19 cellular contexts compared by ENCODE assay signal in genomic region chr6:84089081-84089480, GRCh38. TPM values are rescaled to one million over a fixed set of nuclear protein-coding genes. Genes with fewer than 3 reads are reported as not detected.
DNase-seq lines count a peak whose midpoint lies in the region; ATAC-seq and TF ChIP-seq lines count a peak whose summit lies in the region.
"Had no signal": no experiment of that assay in that cellular context is flagged by ENCODE, and none has a peak within 500 bp of the region (broad histone marks: within the 10 kb centered on the region; RNA-seq: fewer than 3 reads in every experiment).

No MANE protein-coding gene starts in this region.

- no peak overlapping the region for H3K56ac ChIP-seq in mesendoderm (ENCODE audit: low read length)

- peaks cover 0 to 8% of the 10 kb centered on the region in 2 donors for H3K9me3 ChIP-seq in ascending aorta
- H3K9me3 ChIP-seq in testis: no peaks in the 10 kb centered on the region

- no peak overlapping the region for H2BK5ac ChIP-seq in mesendoderm (ENCODE audit: low read length)

- H4K8ac ChIP-seq in mesendoderm (ENCODE audit: low read depth, low read length): no peak overlapping the region

- no peaks in the 10 kb centered on the region for H3F3A ChIP-seq in GM23338 (replicated peaks; ENCODE audit: low read depth)

- H3K4me2 ChIP-seq in GM23338: peak overlapping the region; percentile 67
- H3K4me2 ChIP-seq in mesendoderm (ENCODE audit: low read length): no peak overlapping the region

- TF ChIP-seq CTCF in GM23338 (conservative IDR thresholded peaks at IDR 0.05; ENCODE audit: low read depth in 2 of 2) (no peak), ascending aorta (IDR thresholded peaks at IDR 0.05) (no peak), testis (IDR thresholded peaks at IDR 0.05) (no peak), dorsolateral prefrontal cortex (IDR thresholded peaks at IDR 0.05 in 54 of 56, conservative IDR thresholded peaks at IDR 0.05 in 2 of 56; ENCODE audit: low read depth in 1 of 56, partially characterized antibody in 56 of 56) (no peak)

- H3K27me3 Mint-ChIP-seq in GM23338 (ENCODE audit: insufficient read depth, low read depth, poor library complexity): peaks cover 2% of the 10 kb centered on the region

- H3K4me3 ChIP-seq in GM23338: no peak overlapping the region
- no peak overlapping the region for H3K4me3 ChIP-seq in ascending aorta
- no peak overlapping the region for H3K4me3 ChIP-seq in mesendoderm (ENCODE audit: low read length)
- no peak overlapping the region for H3K4me3 ChIP-seq in testis
- H3K4me3 ChIP-seq in dorsolateral prefrontal cortex: no peak overlapping the region
- H3K4me3 ChIP-seq: GM12878 had no signal

- no peak overlapping the region for H2BK120ac ChIP-seq in mesendoderm (ENCODE audit: low read depth, low read length)

- 0 out of 3 replicates have a peak, but pooled peaks cover 5% of the 10 kb centered on the region for H3K36me3 Mint-ChIP-seq in GM23338 (ENCODE audit: low read depth)
- H3K36me3 Mint-ChIP-seq: CD4-positive, alpha-beta memory T cell had no signal

- no peak overlapping the region for H4K5ac ChIP-seq in mesendoderm (ENCODE audit: low read length)

- no peak overlapping the region for H2AK5ac ChIP-seq in mesendoderm (ENCODE audit: low read length)

- WGBS in mesendoderm (ENCODE audit: extremely low coverage, insufficient coverage, low lambda C conversion rate): no CpG with 5 or more reads among the region's 4 CpGs
- WGBS in testis, 2 donors: 69 to 75% methylated on average over 4 of the region's 4 CpGs

- no peak overlapping the region for H3K27ac Mint-ChIP-seq in GM23338
- H3K27ac Mint-ChIP-seq: CD4-positive, alpha-beta memory T cell had no signal

- H3K9me2 ChIP-seq in GM23338 (ENCODE audit: insufficient read depth): peaks cover 17% of the 10 kb centered on the region

- no peak overlapping the region for H3K4me3 Mint-ChIP-seq in GM23338
- H3K4me3 Mint-ChIP-seq: CD4-positive, alpha-beta memory T cell had no signal

- H3K4me1 ChIP-seq in GM23338 (ENCODE audit: insufficient read depth): peaks cover 42% of the 10 kb centered on the region
- H3K4me1 ChIP-seq in ascending aorta: peaks cover 2 to 21% of the 10 kb centered on the region in 2 donors
- peaks cover 14% of the 10 kb centered on the region for H3K4me1 ChIP-seq in mesendoderm (ENCODE audit: control insufficient read depth, low read depth, low read length)
- H3K4me1 ChIP-seq in testis: no peaks in the 10 kb centered on the region

- ATAC-seq in GM23338: no peak
- ATAC-seq in HG02798 (IDR thresholded peaks at IDR 0.05; ENCODE audit: poor library complexity, unreplicated experiment): no peak
- ATAC-seq in left colon: no peak
- ATAC-seq: GM12878 had no signal

- H2AFZ ChIP-seq in GM23338: peak overlapping the region; percentile 36; the same call in 1 of the 2 replicates

- H3K9ac ChIP-seq in mesendoderm (ENCODE audit: low read length): no peak overlapping the region

- H3K36me3 ChIP-seq in GM23338 (ENCODE audit: insufficient read depth) (no peaks in the 10 kb centered on the region), ascending aorta (peaks cover 0 to 6% of the 10 kb centered on the region in 2 donors), mesendoderm (ENCODE audit: control insufficient read depth, insufficient read depth, low read length) (no peaks in the 10 kb centered on the region), testis (ENCODE audit: low read depth, missing control alignments) (no peaks in the 10 kb centered on the region)

- intact Hi-C loops in ascending aorta (cut with DNase I): no loop called here
- intact Hi-C loops in testis (cut with DNase I; ENCODE audit: low total_unique reads): no loop called here
- intact Hi-C loops in dorsolateral prefrontal cortex (cut with DNase I): no loop called here
- intact Hi-C loops in left colon (cut with DNase I, micrococcal nuclease): no loop called here

- TF ChIP-seq POLR2A in testis (IDR thresholded peaks at IDR 0.05): no peak

- peaks cover 46% of the 10 kb centered on the region for H3K4me1 Mint-ChIP-seq in GM23338
- H3K4me1 Mint-ChIP-seq: CD4-positive, alpha-beta memory T cell had no signal

- no peaks in the 10 kb centered on the region for H3K27me3 ChIP-seq in GM23338 (ENCODE audit: insufficient read depth)
- no peaks in the 10 kb centered on the region for H3K27me3 ChIP-seq in ascending aorta
- H3K27me3 ChIP-seq in mesendoderm (ENCODE audit: insufficient read depth, low read length, poor library complexity): no peaks in the 10 kb centered on the region
- no peaks in the 10 kb centered on the region for H3K27me3 ChIP-seq in testis
- H3K27me3 ChIP-seq in dorsolateral prefrontal cortex: peaks cover 0 to 2% (median 0%) of the 10 kb centered on the region in 45 donors

- DNase-seq in GM23338 (ENCODE audit: low spot score): no peak
- no peak for DNase-seq in ascending aorta (ENCODE audit: low spot score in 2 of 2)
- DNase-seq in mesendoderm: no peak
- DNase-seq in testis: peak; percentile 21
- DNase-seq in dorsolateral prefrontal cortex: no peak
- DNase-seq in NCI-H1436 treated with DMSO at 0.1 percent for 48 hours (lab: John Stamatoyannopoulos, UW): no peak
- DNase-seq in left colon: no peak
- DNase-seq: C1 segment of cervical spinal cord; Calu3; CD4-positive, alpha-beta memory T cell; COR-L47; DMS53; EL; GDM1; GOT3; H7; HCEC 1CT had no signal

- H3K23ac ChIP-seq in mesendoderm (ENCODE audit: low read length): no peak overlapping the region

- H3K79me2 ChIP-seq in GM23338 (replicated peaks; ENCODE audit: insufficient read depth) (no peaks in the 10 kb centered on the region), mesendoderm (ENCODE audit: control insufficient read depth, insufficient read depth, low read length) (no peaks in the 10 kb centered on the region)

- no peak overlapping the region for H2BK15ac ChIP-seq in mesendoderm (replicated peaks; ENCODE audit: low read depth)

- no peaks in the 10 kb centered on the region for H4K20me1 ChIP-seq in GM23338 (replicated peaks; ENCODE audit: insufficient read depth)

- H3K4ac ChIP-seq in mesendoderm (ENCODE audit: low read depth, low read length): peak overlapping the region; percentile 1

- H3K9me3 Mint-ChIP-seq in GM23338: no peaks in the 10 kb centered on the region
- H3K9me3 Mint-ChIP-seq: CD4-positive, alpha-beta memory T cell had no signal

- H3K27ac ChIP-seq in GM23338 (ENCODE audit: low read depth) (peak overlapping the region; percentile 36; the same call in 1 of the 2 replicates), ascending aorta (peak overlapping the region; percentile 59 to 73), mesendoderm (ENCODE audit: low read depth, low read length) (no peak overlapping the region), testis (no peak overlapping the region), dorsolateral prefrontal cortex (no peak overlapping the region)

- H3K18ac ChIP-seq in mesendoderm (ENCODE audit: low read length): no peak overlapping the region

- H3K79me1 ChIP-seq in mesendoderm (ENCODE audit: low read length): no peaks in the 10 kb centered on the region

TF ChIP-seq in GM23338, 12 proteins besides CTCF, POLR2A, EP300 and RAD21:
- TF ChIP-seq ETS1 (IDR thresholded peaks at IDR 0.05) (no peak), POLR2AphosphoS5 (IDR thresholded peaks at IDR 0.05; ENCODE audit: low read depth) (no peak), STAT1 (IDR thresholded peaks at IDR 0.05; ENCODE audit: unreplicated experiment) (no peak)

RNA-seq across cellular contexts. Expression of gene MRAP2, which starts 55.5 kb away (rescaled TPM):
- 10.2 and 13.5 TPM in 2 replicates for total RNA-seq in GM23338 (2014; rRNA removed; shearing (Covaris generic))
- polyA plus RNA-seq in GM23338 (2016; fragmentation: Nextera tagmentation; extraction: Ambion mirVana): 6.1 and 6.8 TPM in 2 replicates
- 47.3 TPM for total RNA-seq in ascending aorta
- polyA plus RNA-seq in mesendoderm (2013, experiment 1 of 2): 0.56 TPM
- polyA plus RNA-seq in mesendoderm (2013, experiment 2 of 2): 0.55 TPM
- 1 to 10 TPM; 3.2 to 5.4 TPM for total RNA-seq in testis
- 4.1 TPM for polyA plus RNA-seq in testis (ENCODE audit: insufficient read depth, low read depth, low replicate concordance)
- total RNA-seq in dorsolateral prefrontal cortex: 10 to 100 TPM in 118 of 120 experiments, 1 to 10 TPM in 2; 8.7 to 36.6 (median 24.2) TPM
- 1 to 10 TPM; 8.5 to 9.2 TPM for total RNA-seq in left colon
- total RNA-seq: CD4-positive, alpha-beta memory T cell; GM12878 had no signal
- polyA plus RNA-seq: CD4-positive, alpha-beta memory T cell; GM12878 had no signal

Comparison
In these comparisons a context has a peak if more than half of its experiments do, and no peak if none do; other contexts are left out.
1. H3K27ac ChIP-seq: peak in GM23338 (single experiment) and ascending aorta (2 of 2); none in mesendoderm (single experiment), testis (0 of 2) and dorsolateral prefrontal cortex (0 of 59).